Comparison of ENCODE assay signal across 9 cellular contexts in the genomic region with DNA sequence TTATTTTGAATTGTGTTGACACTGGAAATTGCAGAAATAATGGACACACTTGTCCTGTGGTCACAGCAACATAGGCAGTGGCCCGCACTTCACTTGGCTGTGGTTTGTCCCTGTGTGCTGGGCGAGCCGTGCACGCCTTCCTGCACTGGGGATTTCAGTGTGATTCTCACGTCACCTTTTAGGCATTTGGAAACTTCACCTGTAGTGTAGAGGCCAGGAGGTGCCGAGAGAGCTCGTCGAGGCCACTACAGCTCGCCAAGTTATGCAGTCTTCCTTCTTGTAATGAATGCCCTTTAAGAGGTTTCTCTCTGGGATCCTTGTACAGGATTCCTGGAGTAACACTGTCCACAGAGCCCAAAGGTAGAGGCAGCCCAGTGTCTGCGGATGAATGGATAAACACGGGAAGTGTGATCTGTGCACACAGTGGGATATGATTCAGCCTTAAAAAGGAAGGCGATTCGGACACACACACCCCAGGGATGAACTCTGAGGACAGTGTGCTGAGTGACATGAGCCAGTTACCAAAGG. TPM values are rescaled to one million over a fixed set of nuclear protein-coding genes. Genes with fewer than 3 reads are reported as not detected.
DNase-seq lines count a peak whose midpoint lies in the region; ATAC-seq and TF ChIP-seq lines count a peak whose summit lies in the region.
"Had no signal": no experiment of that assay in that cellular context is flagged by ENCODE, and none has a peak within 500 bp of the region (broad histone marks: within the 10 kb centered on the region; RNA-seq: fewer than 3 reads in every experiment).

No MANE protein-coding gene starts in this region.

- peaks cover 45% of the 10 kb centered on the region for H3K4me1 Mint-ChIP-seq in activated T-cell treated with anti-CD3 and anti-CD28 coated beads, Interleukin-2, amount 50 U/mL, for 4 hours (ENCODE audit: low read depth)
- peaks cover 50% of the 10 kb centered on the region for H3K4me1 Mint-ChIP-seq in activated naive CD8-positive, alpha-beta T cell treated with anti-CD3 and anti-CD28 coated beads, Interleukin-2, amount 50 U/mL, for 24 hours

- no peak for ATAC-seq in activated T-cell treated with anti-CD3 and anti-CD28 coated beads, Interleukin-2, amount 50 U/mL, for 4 hours
- no peak for ATAC-seq in activated naive CD8-positive, alpha-beta T cell treated with anti-CD3 and anti-CD28 coated beads, Interleukin-2, amount 50 U/mL, for 24 hours
- ATAC-seq in left lung: peak; percentile 74

- WGBS in thyroid gland, 2 donors: 44 to 49% methylated on average over 13 of the region's 13 CpGs

- no TSS peak for BruUV-seq in A673 (replicated peaks; lab: Mats Ljungman, UMichigan)

- TF ChIP-seq CTCF in left lung (IDR thresholded peaks at IDR 0.05): no peak
- TF ChIP-seq CTCF in thyroid gland (IDR thresholded peaks at IDR 0.05): no peak
- no peak for TF ChIP-seq CTCF in A673 (conservative IDR thresholded peaks at IDR 0.05; ENCODE audit: low read depth, low read length)

- H3K36me3 ChIP-seq in left lung (peaks cover 0 to 40% of the 10 kb centered on the region in 2 donors), thyroid gland (peaks cover 0 to 5% of the 10 kb centered on the region in 2 donors), A673 (ENCODE audit: insufficient read depth, low read length, poor library complexity, severe bottlenecking) (peaks cover 42% of the 10 kb centered on the region)

- H3K27me3 ChIP-seq in left lung (no peaks in the 10 kb centered on the region), thyroid gland (no peaks in the 10 kb centered on the region), A673 (replicated peaks; ENCODE audit: insufficient read depth, low read depth, low read length, poor library complexity) (no peaks in the 10 kb centered on the region)

- H3K27ac ChIP-seq in left lung (peak overlapping the region; percentile 84 to 89), thyroid gland (peak overlapping the region; percentile 82 to 97 (median 94)), A673 (ENCODE audit: low read depth, low read length, poor library complexity, severe bottlenecking) (no peak overlapping the region)

- H3K9me3 ChIP-seq in left lung: no peaks in the 10 kb centered on the region
- H3K9me3 ChIP-seq in thyroid gland: no peaks in the 10 kb centered on the region
- H3K9me3 ChIP-seq in A673 (ENCODE audit: low read depth, low read length, poor library complexity, severe bottlenecking): no peaks in the 10 kb centered on the region

- H3K4me3 ChIP-seq in left lung (no peak overlapping the region), thyroid gland (replicated peaks in 1 of 3) (no peak overlapping the region), A673 (ENCODE audit: low read depth, low read length, poor library complexity, severe bottlenecking) (no peak overlapping the region)

- CTCF ChIA-PET in A673 (lab: Charles Lee): no interaction called here

- no peak for DNase-seq in activated T-cell treated with anti-CD3 and anti-CD28 coated beads, Interleukin-2, amount 50 U/mL, for 4 hours
- no peak for DNase-seq in activated T-cell treated with anti-CD3 and anti-CD28 coated beads for 4 hours
- DNase-seq in activated naive CD8-positive, alpha-beta T cell treated with anti-CD3 and anti-CD28 coated beads, Interleukin-2, amount 50 U/mL, for 24 hours: no peak
- DNase-seq in left lung: peak in 1 of 2 donors; percentile 74
- peak; percentile 86 to 89 for DNase-seq in thyroid gland
- DNase-seq in A673 (ENCODE audit: low spot score): no peak
- no peak for DNase-seq in NCI-H2107 treated with DMSO at 0.1 percent for 48 hours (lab: John Stamatoyannopoulos, UW; ENCODE audit: unreplicated experiment)
- DNase-seq in activated CD4-positive, CD25-positive, alpha-beta regulatory T cell (lab: John Stamatoyannopoulos, UW): no peak

- peaks cover 22% of the 10 kb centered on the region for H3K36me3 Mint-ChIP-seq in activated T-cell treated with anti-CD3 and anti-CD28 coated beads, Interleukin-2, amount 50 U/mL, for 4 hours (ENCODE audit: insufficient read depth)
- peaks cover 30% of the 10 kb centered on the region for H3K36me3 Mint-ChIP-seq in activated naive CD8-positive, alpha-beta T cell treated with anti-CD3 and anti-CD28 coated beads, Interleukin-2, amount 50 U/mL, for 24 hours (ENCODE audit: low read depth)

- peak in 1 of 2 donors; percentile 45 for TF ChIP-seq POLR2A in thyroid gland (IDR thresholded peaks at IDR 0.05)

- H3K27me3 Mint-ChIP-seq in activated T-cell treated with anti-CD3 and anti-CD28 coated beads, Interleukin-2, amount 50 U/mL, for 4 hours (ENCODE audit: low read depth): no peaks in the 10 kb centered on the region
- no peaks in the 10 kb centered on the region for H3K27me3 Mint-ChIP-seq in activated naive CD8-positive, alpha-beta T cell treated with anti-CD3 and anti-CD28 coated beads, Interleukin-2, amount 50 U/mL, for 24 hours

- peak overlapping the region; percentile 87 for H3K27ac Mint-ChIP-seq in activated naive CD8-positive, alpha-beta T cell treated with anti-CD3 and anti-CD28 coated beads, Interleukin-2, amount 50 U/mL, for 24 hours

- intact Hi-C loops in left lung (cut with DNase I): no loop called here
- intact Hi-C loops in thyroid gland (cut with DNase I): no loop called here
- intact Hi-C loops in A673 (cut with micrococcal nuclease; ENCODE audit: unreplicated experiment): no loop called here

- POLR2A ChIA-PET in A673 (lab: Charles Lee; ENCODE audit: low non-redundant PET): interaction anchor here (0.6 kb wide), 1 partner anchor 15 kb away, joined by 3 read pairs; the partner anchor contains the start of gene TRAF2

- peaks cover 30 to 41% of the 10 kb centered on the region in 2 donors for H3K4me1 ChIP-seq in left lung
- peaks cover 38 to 49% of the 10 kb centered on the region in 2 donors for H3K4me1 ChIP-seq in thyroid gland
- no peaks in the 10 kb centered on the region for H3K4me1 ChIP-seq in A673 (ENCODE audit: insufficient read depth, low read length, poor library complexity, severe bottlenecking)

- H3K4me3 Mint-ChIP-seq in activated T-cell treated with anti-CD3 and anti-CD28 coated beads, Interleukin-2, amount 50 U/mL, for 4 hours: peak overlapping the region; percentile 72
- H3K4me3 Mint-ChIP-seq in activated naive CD8-positive, alpha-beta T cell treated with anti-CD3 and anti-CD28 coated beads, Interleukin-2, amount 50 U/mL, for 24 hours: peak overlapping the region; percentile 46

- H3K9me3 Mint-ChIP-seq in activated T-cell treated with anti-CD3 and anti-CD28 coated beads, Interleukin-2, amount 50 U/mL, for 4 hours: no peaks in the 10 kb centered on the region
- H3K9me3 Mint-ChIP-seq in activated naive CD8-positive, alpha-beta T cell treated with anti-CD3 and anti-CD28 coated beads, Interleukin-2, amount 50 U/mL, for 24 hours: no peaks in the 10 kb centered on the region

RNA-seq across cellular contexts. Expression of gene TRAF2, which starts 14.7 kb away (rescaled TPM):
- 10 to 100 TPM; 64.3 to 73.4 (median 68.8) TPM for total RNA-seq in activated T-cell treated with anti-CD3 and anti-CD28 coated beads, Interleukin-2, amount 50 U/mL, for 4 hours
- total RNA-seq in left lung (10 to 100 TPM; 17.2 to 22.4 TPM), thyroid gland (10 to 100 TPM in 3 of 4 donors, 1 to 10 TPM in 1; 9.7 to 18.3 (median 15.4) TPM), A673 (2021) (29.2 and 33.2 TPM in 2 replicates)

RNA-seq across cellular contexts. Expression of gene EDF1, which starts 34.9 kb away (rescaled TPM):
- 100 to 1,000 TPM; 330 to 366 (median 351) TPM for total RNA-seq in activated T-cell treated with anti-CD3 and anti-CD28 coated beads, Interleukin-2, amount 50 U/mL, for 4 hours
- 100 to 1,000 TPM; 247 to 288 TPM for total RNA-seq in left lung
- total RNA-seq in thyroid gland: 100 to 1,000 TPM; 339 to 591 (median 526) TPM
- 321 and 330 TPM in 2 replicates for total RNA-seq in A673 (2021)

RNA-seq across cellular contexts. Expression of gene FBXW5, which starts 43.5 kb away (rescaled TPM):
- total RNA-seq in activated T-cell treated with anti-CD3 and anti-CD28 coated beads, Interleukin-2, amount 50 U/mL, for 4 hours: 100 to 1,000 TPM in 1 of 3 donors, 10 to 100 TPM in 2; 84.0 to 112 (median 95.3) TPM
- total RNA-seq in left lung (100 to 1,000 TPM in 1 of 2 donors, 10 to 100 TPM in 1; 98.5 to 111 TPM), thyroid gland (100 to 1,000 TPM; 138 to 282 (median 203) TPM), A673 (2021) (76.7 and 81.8 TPM in 2 replicates)

RNA-seq across cellular contexts. Expression of gene C8G, which starts 44.0 kb away (rescaled TPM):
- 1 to 10 TPM in 2 of 3 donors, under 1 TPM in 1; 0.94 to 1.4 (median 1.2) TPM for total RNA-seq in activated T-cell treated with anti-CD3 and anti-CD28 coated beads, Interleukin-2, amount 50 U/mL, for 4 hours
- total RNA-seq in left lung: 1 to 10 TPM; 1.2 TPM
- 1 to 10 TPM in 1 of 4 donors, not detected in 3; 1.8 TPM for total RNA-seq in thyroid gland
- 0.74 and 0.75 TPM in 2 replicates for total RNA-seq in A673 (2021)
- total RNA-seq: frontal cortex had no signal

RNA-seq across cellular contexts. Expression of gene MAMDC4, which starts 48.9 kb away (rescaled TPM):
- total RNA-seq in activated T-cell treated with anti-CD3 and anti-CD28 coated beads, Interleukin-2, amount 50 U/mL, for 4 hours: 10 to 100 TPM; 10.7 to 13.9 (median 11.0) TPM
- total RNA-seq in left lung (10 to 100 TPM; 14.7 to 16.0 TPM), thyroid gland (10 to 100 TPM in 2 of 4 donors, 1 to 10 TPM in 2; 4.1 to 20.4 (median 9.0) TPM), A673 (2021) (7.9 and 10.1 TPM in 2 replicates)

Comparison
In these comparisons a context has a peak if more than half of its experiments do, and no peak if none do; other contexts are left out.
1. DNase-seq: peak in thyroid gland (2 of 2); none in activated T-cell treated with anti-CD3 and anti-CD28 coated beads, Interleukin-2, amount 50 U/mL, for 4 hours (single experiment), activated T-cell treated with anti-CD3 and anti-CD28 coated beads for 4 hours (single experiment), activated naive CD8-positive, alpha-beta T cell treated with anti-CD3 and anti-CD28 coated beads, Interleukin-2, amount 50 U/mL, for 24 hours (single experiment), A673 (single experiment), NCI-H2107 treated with DMSO at 0.1 percent for 48 hours (single experiment) and activated CD4-positive, CD25-positive, alpha-beta regulatory T cell (0 of 4).